Comparison of ENCODE assay signal across 21 cellular contexts in the genomic region with DNA sequence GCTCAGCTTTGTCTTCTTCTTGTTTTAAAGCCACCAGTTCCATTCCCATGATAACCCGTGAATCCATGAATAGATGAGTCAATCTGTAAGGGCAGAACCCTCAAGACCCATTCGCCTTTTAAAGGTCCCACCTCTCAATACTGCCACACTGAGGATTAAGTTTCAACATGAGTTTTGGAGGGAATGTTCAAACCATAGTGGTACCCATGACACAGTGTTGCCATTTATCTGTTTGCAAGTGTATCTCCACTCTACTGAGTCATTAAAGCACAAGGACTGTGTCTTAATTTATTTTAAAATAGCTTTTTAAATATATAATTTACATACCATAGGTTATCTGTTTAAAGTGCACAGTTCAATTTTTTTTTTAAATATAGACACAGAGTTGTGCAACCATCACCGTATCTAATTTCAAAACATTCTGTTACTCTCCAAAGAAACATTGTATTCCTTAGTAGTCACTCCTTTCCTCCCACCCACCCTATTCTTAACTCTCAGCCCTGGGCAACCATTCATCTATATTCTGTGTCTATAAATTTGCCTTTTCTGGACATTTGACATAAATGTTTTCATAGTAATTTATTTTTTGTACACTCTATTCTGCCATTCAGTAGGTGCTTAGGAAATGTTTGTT. TPM values are rescaled to one million over a fixed set of nuclear protein-coding genes. Genes with fewer than 3 reads are reported as not detected.
DNase-seq lines count a peak whose midpoint lies in the region; ATAC-seq and TF ChIP-seq lines count a peak whose summit lies in the region.
"Had no signal": no experiment of that assay in that cellular context is flagged by ENCODE, and none has a peak within 500 bp of the region (broad histone marks: within the 10 kb centered on the region; RNA-seq: fewer than 3 reads in every experiment).

No MANE protein-coding gene starts in this region.

- H4K8ac ChIP-seq in trophoblast cell (ENCODE audit: low read depth, low read length): no peak overlapping the region

- peaks cover 56% of the 10 kb centered on the region for H3K4me1 ChIP-seq in GM23248 (ENCODE audit: insufficient read depth)
- H3K4me1 ChIP-seq in fibroblast of lung (ENCODE audit: control insufficient read depth, extremely low read depth, insufficient read depth, low read length): peaks cover 50% of the 10 kb centered on the region
- peaks cover 17 to 32% of the 10 kb centered on the region in 2 donors for H3K4me1 ChIP-seq in gastrocnemius medialis
- peaks cover 14 to 15% of the 10 kb centered on the region in 2 experiments for H3K4me1 ChIP-seq in trophoblast cell (ENCODE audit: control insufficient read depth in 1 of 2, insufficient read depth in 2 of 2, low read length in 2 of 2)
- peaks cover 5% of the 10 kb centered on the region for H3K4me1 ChIP-seq in CD8-positive, alpha-beta T cell (ENCODE audit: insufficient read depth, low read length)

- 0 out of 2 replicates have a peak overlapping the region, but pooled peaks have one; percentile 10 for H3K9ac ChIP-seq in GM23248
- H3K9ac ChIP-seq in fibroblast of lung (ENCODE audit: insufficient read depth, low read length): no peak overlapping the region
- H3K9ac ChIP-seq in trophoblast cell (ENCODE audit: low read length): no peak overlapping the region
- H3K9ac ChIP-seq: BLaER1 treated with 17β-estradiol and CSF1 and Interleukin-3, amounts not matched to agents 10 nM and 100 nM had no signal

- H3K79me2 ChIP-seq in GM23248 (ENCODE audit: insufficient read depth) (no peaks in the 10 kb centered on the region), fibroblast of lung (ENCODE audit: control insufficient read depth, insufficient read depth, low read length) (no peaks in the 10 kb centered on the region), trophoblast cell (ENCODE audit: control insufficient read depth, insufficient read depth, low read length, poor library complexity) (no peaks in the 10 kb centered on the region)
- H3K79me2 ChIP-seq: hepatocyte had no signal

- H2BK120ac ChIP-seq in trophoblast cell (ENCODE audit: insufficient read depth, low read length, poor library complexity): no peak overlapping the region

- no peak overlapping the region for H3K4ac ChIP-seq in trophoblast cell (ENCODE audit: low read depth, low read length)

- H3K14ac ChIP-seq in trophoblast cell (ENCODE audit: low read length): no peak overlapping the region

- CTCF ChIA-PET in CD8-positive, alpha-beta T cell (lab: Charles Lee): interaction anchor here (0.9 to 1.8 kb wide), 2 partner anchors 41 to 83 kb away, joined by 4 to 6 read pairs; no protein-coding TSS in a partner anchor

- H3K18ac ChIP-seq in trophoblast cell (ENCODE audit: low read length): no peak overlapping the region

- no peak overlapping the region for H2BK5ac ChIP-seq in trophoblast cell (ENCODE audit: low read depth, low read length, poor library complexity)

- intact Hi-C loops in gastrocnemius medialis (cut with DNase I; ENCODE audit: low total_unique reads): loop anchor here (2.0 to 5.0 kb wide), 4 partner anchors 16 to 230 kb away; a partner anchor contains a TSS
- intact Hi-C loops in CD8-positive, alpha-beta T cell (cut with DNase I, micrococcal nuclease): loop anchor here in 1 of 2 experiments (2.0 kb wide), 1 partner anchor 76 kb away; no protein-coding TSS in a partner anchor

- 56 to 58% methylated on average over 3 of the region's 3 CpGs for WGBS in GM23248 (ENCODE audit: low coverage in 1 of 2, low lambda C conversion rate in 2 of 2, missing lambda C conversion rate in 2 of 2), 2 experiments
- whole genome bisulfite sequencing in trophoblast cell (ENCODE audit: extremely low coverage, insufficient coverage, insufficient read length): no CpG with 5 or more reads among the region's 3 CpGs

- H2AFZ ChIP-seq in GM23248 (no peak overlapping the region), fibroblast of lung (ENCODE audit: low read length) (no peak overlapping the region), trophoblast cell (ENCODE audit: insufficient read depth, low read length, poor library complexity) (no peak overlapping the region)
- H2AFZ ChIP-seq: hepatocyte had no signal

- in situ Hi-C loops in GM23248 (cut with MboI): no loop called here
- in situ Hi-C loops in gastrocnemius medialis (cut with MboI; ENCODE audit: low sequenced_read_pairs in 4 of 4): no loop called here

- H2AK5ac ChIP-seq in trophoblast cell (ENCODE audit: low read length): no peak overlapping the region

- TF ChIP-seq POLR2A in gastrocnemius medialis (IDR thresholded peaks at IDR 0.05): no peak

- POLR2A ChIA-PET in CD8-positive, alpha-beta T cell (lab: Charles Lee): interaction anchor here (1.5 kb wide), 2 partner anchors 9 to 13 kb away, joined by 3 to 8 read pairs; no protein-coding TSS in a partner anchor

- peaks cover 34% of the 10 kb centered on the region for H3K4me1 Mint-ChIP-seq in CD8-positive, alpha-beta T cell (ENCODE audit: low read depth)

- DNase-seq in GM23248: peak; percentile 75
- peak; percentile 49 for DNase-seq in RPMI7951 (ENCODE audit: low read depth)
- peak; percentile 58 to 89 for DNase-seq in fibroblast of lung (ENCODE audit: low read depth in 2 of 2)
- DNase-seq in gastrocnemius medialis: no peak
- DNase-seq in COR-L47 (lab: John Stamatoyannopoulos, UW): no peak
- no peak for DNase-seq in trophoblast cell
- DNase-seq in CD8-positive, alpha-beta T cell: no peak
- DNase-seq: activated effector memory CD4-positive, alpha-beta T cell treated with Interleukin-2 at 50 U/mL for 16 hours; DMS53; midbrain; NCI-H1092; RPMI8226; thyroid gland had no signal

- no peak overlapping the region for H2BK12ac ChIP-seq in trophoblast cell (ENCODE audit: low read length)

- H3K36me3 ChIP-seq in GM23248 (ENCODE audit: low read depth) (no peaks in the 10 kb centered on the region), fibroblast of lung (ENCODE audit: control insufficient read depth, insufficient read depth, low read length) (no peaks in the 10 kb centered on the region), gastrocnemius medialis (no peaks in the 10 kb centered on the region), trophoblast cell (ENCODE audit: control insufficient read depth in 1 of 2, insufficient read depth in 2 of 2, low read length in 2 of 2) (no peaks in the 10 kb centered on the region)
- H3K36me3 ChIP-seq in CD8-positive, alpha-beta T cell (ENCODE audit: insufficient read depth, low read length): no peaks in the 10 kb centered on the region
- H3K36me3 ChIP-seq: BLaER1 treated with 17β-estradiol and CSF1 and Interleukin-3, amounts not matched to agents 10 nM and 100 nM; neutrophil; thyroid gland had no signal

- H3K27ac Mint-ChIP-seq in CD8-positive, alpha-beta T cell: no peak overlapping the region

- ATAC-seq in gastrocnemius medialis: peak; percentile 69 to 77
- no peak for ATAC-seq in CD8-positive, alpha-beta T cell
- ATAC-seq: HepG2, sciatic nerve had no signal

- H3K27me3 ChIP-seq in GM23248 (replicated peaks; ENCODE audit: insufficient read depth) (no peaks in the 10 kb centered on the region), fibroblast of lung (ENCODE audit: control insufficient read depth, insufficient read depth, low read length) (no peaks in the 10 kb centered on the region), gastrocnemius medialis (no peaks in the 10 kb centered on the region), trophoblast cell (ENCODE audit: insufficient read depth, low read length) (no peaks in the 10 kb centered on the region)
- H3K27me3 ChIP-seq in CD8-positive, alpha-beta T cell (ENCODE audit: insufficient read depth, low read length): no peaks in the 10 kb centered on the region
- H3K27me3 ChIP-seq: thyroid gland had no signal

- no peak overlapping the region for H4K12ac ChIP-seq in trophoblast cell (ENCODE audit: low read depth, low read length)

- H3F3A ChIP-seq in GM23248 (ENCODE audit: insufficient read depth): peaks cover 28% of the 10 kb centered on the region

- H3K36me3 Mint-ChIP-seq in CD8-positive, alpha-beta T cell: no peaks in the 10 kb centered on the region

- no peaks in the 10 kb centered on the region for H3K9me3 Mint-ChIP-seq in CD8-positive, alpha-beta T cell

- H3K4me2 ChIP-seq in GM23248 (ENCODE audit: unreplicated experiment): peak overlapping the region; percentile 22
- H3K4me2 ChIP-seq in fibroblast of lung (ENCODE audit: extremely low read depth, insufficient read depth, low read length): no peak overlapping the region
- no peak overlapping the region for H3K4me2 ChIP-seq in trophoblast cell (ENCODE audit: low read length)
- H3K4me2 ChIP-seq: hepatocyte had no signal

- no peaks in the 10 kb centered on the region for H4K20me1 ChIP-seq in GM23248 (ENCODE audit: insufficient read depth)
- H4K20me1 ChIP-seq in fibroblast of lung (ENCODE audit: control insufficient read depth, extremely low read depth, insufficient read depth, low read length): no peaks in the 10 kb centered on the region
- H4K20me1 ChIP-seq: BLaER1 treated with 17β-estradiol and CSF1 and Interleukin-3, amounts not matched to agents 10 nM and 100 nM had no signal

- H3K9me3 ChIP-seq in GM23248 (ENCODE audit: low read depth) (no peaks in the 10 kb centered on the region), fibroblast of lung (ENCODE audit: control insufficient read depth, insufficient read depth, low read depth, low read length) (no peaks in the 10 kb centered on the region), gastrocnemius medialis (no peaks in the 10 kb centered on the region), trophoblast cell (ENCODE audit: insufficient read depth, low read depth, low read length) (no peaks in the 10 kb centered on the region)
- no peaks in the 10 kb centered on the region for H3K9me3 ChIP-seq in CD8-positive, alpha-beta T cell (ENCODE audit: low read length)
- H3K9me3 ChIP-seq: neutrophil, thyroid gland had no signal

- H3K27ac ChIP-seq in GM23248 (peak overlapping the region; percentile 49), fibroblast of lung (ENCODE audit: insufficient read depth, low read length) (peak overlapping the region; percentile 89), gastrocnemius medialis (peak overlapping the region; percentile 42 to 78 (median 50)), trophoblast cell (ENCODE audit: low read depth, low read length) (no peak overlapping the region)
- H3K27ac ChIP-seq in CD8-positive, alpha-beta T cell (ENCODE audit: low read depth, low read length): no peak overlapping the region
- H3K27ac ChIP-seq: coronary artery, hepatocyte, neutrophil, thyroid gland had no signal

- no peak overlapping the region for H3K23ac ChIP-seq in trophoblast cell (ENCODE audit: low read length)

- H3K4me3 Mint-ChIP-seq in CD8-positive, alpha-beta T cell: no peak overlapping the region

- no peak for TF ChIP-seq CTCF in fibroblast of lung (conservative IDR thresholded peaks at IDR 0.05 in 1 of 2, IDR thresholded peaks at IDR 0.05 in 1 of 2; ENCODE audit: low read depth in 1 of 2, low read length in 2 of 2)
- TF ChIP-seq CTCF in gastrocnemius medialis (IDR thresholded peaks at IDR 0.05 in 4 of 5, conservative IDR thresholded peaks at IDR 0.05 in 1 of 5): no peak
- TF ChIP-seq CTCF in CD8-positive, alpha-beta T cell (IDR thresholded peaks at IDR 0.05): no peak

- H3K79me1 ChIP-seq in trophoblast cell (ENCODE audit: low read length): no peaks in the 10 kb centered on the region

- H4K91ac ChIP-seq in trophoblast cell (ENCODE audit: low read depth, low read length): no peak overlapping the region

- H3K4me3 ChIP-seq in GM23248 (no peak overlapping the region), fibroblast of lung (replicated peaks in 1 of 4; ENCODE audit: control extremely low read depth in 1 of 4, insufficient read depth in 1 of 4, low read depth in 3 of 4, low read length in 4 of 4) (no peak overlapping the region), gastrocnemius medialis (no peak overlapping the region), trophoblast cell (ENCODE audit: low read depth, low read length) (no peak overlapping the region)
- H3K4me3 ChIP-seq in CD8-positive, alpha-beta T cell (ENCODE audit: low read depth, low read length): no peak overlapping the region
- H3K4me3 ChIP-seq: BLaER1 treated with 17β-estradiol and CSF1 and Interleukin-3, amounts not matched to agents 10 nM and 100 nM; coronary artery; hepatocyte; thyroid gland had no signal

- H3K9me2 ChIP-seq in GM23248 (ENCODE audit: insufficient read depth): no peaks in the 10 kb centered on the region

- H3K27me3 Mint-ChIP-seq in CD8-positive, alpha-beta T cell (ENCODE audit: low read depth): no peaks in the 10 kb centered on the region

RNA-seq across cellular contexts. Expression of a gene that starts 4.8 kb away (rescaled TPM):
- 2.4 TPM in 1 of 2 replicates, not detected in the other for total RNA-seq in GM23248 (2014; rRNA removed; shearing (Covaris generic))
- 0.49 and 0.52 TPM in 2 replicates for polyA plus RNA-seq in GM23248 (2016; fragmentation: Nextera tagmentation; extraction: Ambion mirVana)
- total RNA-seq in RPMI7951 (2014; rRNA removed; shearing (Covaris generic)): 2.1 and 2.6 TPM in 2 replicates
- 0.17 TPM in 1 of 2 replicates, not detected in the other for total RNA-seq in fibroblast of lung
- 0.54 TPM in 1 of 2 replicates, not detected in the other for polyA plus RNA-seq in fibroblast of lung
- polyA plus RNA-seq in fibroblast of lung (2012): 0.13 and 0.91 TPM in 2 replicates
- 3.0 TPM in 1 of 2 replicates, not detected in the other for polyA minus RNA-seq in fibroblast of lung (ENCODE audit: low replicate concordance)
- not detected for total RNA-seq in gastrocnemius medialis
- polyA plus RNA-seq in trophoblast cell (2013): 0.06 TPM in 1 of 2 replicates, not detected in the other
- total RNA-seq in CD8-positive, alpha-beta T cell: not detected
- total RNA-seq: hepatocyte, HepG2, sciatic nerve, thyroid gland had no signal
- polyA plus RNA-seq: hepatocyte, HepG2 had no signal

RNA-seq across cellular contexts. Expression of a gene that starts 27.0 kb away (rescaled TPM):
- 0.25 TPM in 1 of 2 replicates, not detected in the other for total RNA-seq in GM23248 (2014; rRNA removed; shearing (Covaris generic))
- not detected in 2 replicates for polyA plus RNA-seq in GM23248 (2016; fragmentation: Nextera tagmentation; extraction: Ambion mirVana)
- total RNA-seq in RPMI7951 (2014; rRNA removed; shearing (Covaris generic)): not detected in 2 replicates
- not detected in 2 replicates for total RNA-seq in fibroblast of lung
- not detected in 2 replicates for polyA plus RNA-seq in fibroblast of lung
- polyA plus RNA-seq in fibroblast of lung (2012): not detected in 2 replicates
- polyA minus RNA-seq in fibroblast of lung (ENCODE audit: low replicate concordance): not detected in 2 replicates
- not detected for total RNA-seq in gastrocnemius medialis
- not detected in 2 replicates for polyA plus RNA-seq in trophoblast cell (2013)
- total RNA-seq in CD8-positive, alpha-beta T cell: not detected
- total RNA-seq: epithelial cell of proximal tubule; hepatocyte; HepG2; sciatic nerve; T-helper 1 cell treated with Interleukin-12 subunit alpha and Interleukin-12 subunit beta and Interleukin-4 antibody, amounts not matched to agents 30 ng/mL and 1 ng/mL, for 36 hours; thyroid gland had no signal
- polyA plus RNA-seq: hepatocyte had no signal

RNA-seq across cellular contexts. Expression of a gene that starts 29.3 kb away (rescaled TPM):
- total RNA-seq in GM23248 (2014; rRNA removed; shearing (Covaris generic)): 1.2 TPM in 1 of 2 replicates, not detected in the other
- 0.94 and 2.3 TPM in 2 replicates for polyA plus RNA-seq in GM23248 (2016; fragmentation: Nextera tagmentation; extraction: Ambion mirVana)
- total RNA-seq in RPMI7951 (2014; rRNA removed; shearing (Covaris generic)): 0.68 and 1.7 TPM in 2 replicates
- 0.26 and 0.33 TPM in 2 replicates for total RNA-seq in fibroblast of lung
- polyA plus RNA-seq in fibroblast of lung: 1.5 and 4.3 TPM in 2 replicates
- polyA plus RNA-seq in fibroblast of lung (2012): 2.1 and 4.9 TPM in 2 replicates
- polyA minus RNA-seq in fibroblast of lung (ENCODE audit: low replicate concordance): 7.2 and 24.4 TPM in 2 replicates
- total RNA-seq in gastrocnemius medialis: 10 to 100 TPM in 1 of 4 donors, 1 to 10 TPM in 3; 2.1 to 10.2 (median 4.7) TPM
- 0.07 and 0.19 TPM in 2 replicates for polyA plus RNA-seq in trophoblast cell (2013)
- 100 to 1,000 TPM; 119 to 133 TPM for total RNA-seq in CD8-positive, alpha-beta T cell
- total RNA-seq: epithelial cell of proximal tubule, HepG2 had no signal
- polyA plus RNA-seq: HepG2 had no signal

RNA-seq across cellular contexts. Expression of a gene that starts 53.8 kb away (rescaled TPM):
- total RNA-seq in GM23248 (2014; rRNA removed; shearing (Covaris generic)): not detected in 2 replicates
- not detected in 2 replicates for polyA plus RNA-seq in GM23248 (2016; fragmentation: Nextera tagmentation; extraction: Ambion mirVana)
- total RNA-seq in RPMI7951 (2014; rRNA removed; shearing (Covaris generic)): not detected in 2 replicates
- total RNA-seq in fibroblast of lung: not detected in 2 replicates
- not detected in 2 replicates for polyA plus RNA-seq in fibroblast of lung
- polyA plus RNA-seq in fibroblast of lung (2012): not detected in 2 replicates
- polyA minus RNA-seq in fibroblast of lung (ENCODE audit: low replicate concordance): not detected in 2 replicates
- total RNA-seq in gastrocnemius medialis: 10 to 100 TPM in 1 of 4 donors, under 1 TPM in 2, not detected in 1; 0.10 to 28.4 (median 0.11) TPM
- polyA plus RNA-seq in trophoblast cell (2013): not detected in 2 replicates
- total RNA-seq in CD8-positive, alpha-beta T cell: not detected
- total RNA-seq: HepG2 had no signal
- polyA plus RNA-seq: HepG2 had no signal

Comparison
In these comparisons a context has a peak if more than half of its experiments do, and no peak if none do; other contexts are left out.
1. DNase-seq: peak in GM23248 (single experiment), RPMI7951 (single experiment) and fibroblast of lung (2 of 2); none in gastrocnemius medialis (0 of 2), COR-L47 (single experiment), trophoblast cell (0 of 2) and CD8-positive, alpha-beta T cell (0 of 7).
2. H3K27ac ChIP-seq: peak in GM23248 (single experiment), fibroblast of lung (single experiment) and gastrocnemius medialis (4 of 4); none in trophoblast cell (single experiment) and CD8-positive, alpha-beta T cell (single experiment).
3. RNA of a gene that starts 29.3 kb away (total RNA-seq): 119 to 133 TPM in CD8-positive, alpha-beta T cell; 2.1 to 10.2 TPM in gastrocnemius medialis, 0.68 to 1.7 TPM in RPMI7951, 1.2 TPM in GM23248 and 0.26 to 0.33 TPM in fibroblast of lung; every median in the first group is over 10 times any median in the second.